1 cellular context compared by ENCODE assay signal in genomic region chr15:24976932-24977331, GRCh38.
TF ChIP-seq lines count a peak whose summit lies in the region.

No MANE protein-coding gene starts in this region.

TF ChIP-seq in GM23338, 12 proteins besides CTCF, POLR2A, EP300 and RAD21 (continued from another document):
- TF ChIP-seq JUNB (IDR thresholded peaks at IDR 0.05; ENCODE audit: unreplicated experiment) (no peak), CREB1 (CRISPR knock-in tag; IDR thresholded peaks at IDR 0.05; ENCODE audit: low read depth) (no peak), EZH2 (IDR thresholded peaks at IDR 0.05; ENCODE audit: low read depth, unreplicated experiment) (no peak), REST (IDR thresholded peaks at IDR 0.05; ENCODE audit: unreplicated experiment) (no peak), POLR2AphosphoS5 (IDR thresholded peaks at IDR 0.05; ENCODE audit: low read depth) (no peak), NANOG (IDR thresholded peaks at IDR 0.05; ENCODE audit: borderline replicate concordance) (no peak)
TF ChIP-seq in GM23338: peak in this region for 0.
